Comparison of ENCODE assay signal across 8 cellular contexts in the genomic region with DNA sequence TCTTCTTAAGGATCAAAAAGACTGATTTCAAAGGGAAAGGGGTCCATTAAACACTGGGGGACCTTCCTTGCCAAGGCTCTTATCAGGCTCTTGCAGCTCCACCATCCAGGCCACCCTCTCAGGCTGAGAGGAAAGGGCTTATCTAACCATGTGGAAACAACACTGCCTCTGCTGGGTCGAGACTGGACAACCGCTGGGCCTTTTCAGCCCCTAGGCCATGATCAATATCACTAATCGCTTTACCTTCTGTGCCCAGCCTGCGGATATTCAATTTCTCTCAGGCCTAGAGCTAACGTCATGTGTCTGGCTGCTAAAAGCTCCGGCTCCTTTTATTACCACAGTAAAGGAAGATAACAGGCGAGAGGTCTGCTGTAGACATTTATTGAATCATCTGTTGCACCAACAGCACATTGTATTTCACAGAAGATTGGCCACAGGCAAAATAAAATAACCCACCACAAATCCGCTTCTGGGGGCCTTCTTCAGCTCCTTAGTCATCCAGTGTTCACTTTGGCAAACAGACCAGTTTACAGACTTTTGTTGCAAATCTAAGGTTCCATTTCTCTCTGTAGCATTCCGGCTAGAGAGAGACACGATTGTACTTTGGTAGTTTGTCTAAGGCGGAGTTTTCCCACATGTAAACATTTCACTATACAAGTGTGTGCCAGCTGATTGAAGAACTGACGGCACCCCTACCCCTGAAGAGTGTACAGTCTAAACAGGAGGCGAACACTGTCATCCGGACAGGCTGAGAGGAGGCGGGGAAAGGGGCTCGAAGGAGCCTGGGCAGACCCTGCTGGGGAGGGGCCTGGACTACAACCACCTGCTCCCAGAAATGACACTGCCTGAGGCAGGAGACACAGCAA. TPM values are rescaled to one million over a fixed set of nuclear protein-coding genes. Genes with fewer than 3 reads are reported as not detected.
A peak's percentile ranks its signal among the peaks of the same experiment; 100 is the strongest.
DNase-seq lines count a peak whose midpoint lies in the region; ATAC-seq and TF ChIP-seq lines count a peak whose summit lies in the region.

No MANE protein-coding gene starts in this region.

- H2BK15ac ChIP-seq in mesenchymal stem cell (ENCODE audit: low read depth, poor library complexity, severe bottlenecking): peak overlapping the region; percentile 76

- H3K18ac ChIP-seq in mesenchymal stem cell (ENCODE audit: low read depth in 1 of 2, low read length in 2 of 2): peak overlapping the region in 1 of 2 experiments; percentile 85

- peaks cover 11% of the 10 kb centered on the region for H3K79me1 ChIP-seq in mesenchymal stem cell (replicated peaks; ENCODE audit: low read length, poor library complexity, severe bottlenecking)

- 61% methylated on average over 16 of the region's 16 CpGs for WGBS in mesenchymal stem cell

- H3K9me3 ChIP-seq in mesenchymal stem cell (ENCODE audit: control insufficient read depth, low read length): no peaks in the 10 kb centered on the region

- H3K27ac Mint-ChIP-seq in activated CD4-positive, alpha-beta T cell treated with anti-CD3 and anti-CD28 coated beads, Interleukin-2, amount 10 ng/mL, durations not matched to agents 7 days and 5 days: no peak overlapping the region
- H3K27ac Mint-ChIP-seq in activated CD8-positive, alpha-beta T cell treated with anti-CD3 and anti-CD28 coated beads for 36 hours: no peak overlapping the region

- H3K4me3 Mint-ChIP-seq in activated CD4-positive, alpha-beta T cell treated with anti-CD3 and anti-CD28 coated beads, Interleukin-2, amount 10 ng/mL, durations not matched to agents 7 days and 5 days: no peak overlapping the region
- H3K4me3 Mint-ChIP-seq in activated CD8-positive, alpha-beta T cell treated with anti-CD3 and anti-CD28 coated beads for 36 hours: no peak overlapping the region

- no peak overlapping the region for H3K14ac ChIP-seq in mesenchymal stem cell (ENCODE audit: low read length in 2 of 2)

- H3K4me1 Mint-ChIP-seq in activated CD4-positive, alpha-beta T cell treated with anti-CD3 and anti-CD28 coated beads, Interleukin-2, amount 10 ng/mL, durations not matched to agents 7 days and 5 days: peaks cover 72% of the 10 kb centered on the region
- H3K4me1 Mint-ChIP-seq in activated CD8-positive, alpha-beta T cell treated with anti-CD3 and anti-CD28 coated beads for 36 hours (ENCODE audit: low read depth): peaks cover 36% of the 10 kb centered on the region

- H3K4me2 ChIP-seq in mesenchymal stem cell (ENCODE audit: low read length, poor library complexity, severe bottlenecking): no peak overlapping the region

- CTCF ChIA-PET in AG04449 (lab: Yijun Ruan, JAX): interaction anchor here (0.7 to 15.7 kb wide), 12 partner anchors 8 to 190 kb away, joined by 3 to 398 read pairs (median 4); partner anchors contain the start of genes ACE, CYB561, MAP3K3 and TACO1
- CTCF ChIA-PET in activated CD4-positive, alpha-beta T cell treated with anti-CD3 and anti-CD28 coated beads, Interleukin-2, amount 10 ng/mL, durations not matched to agents 7 days and 5 days (lab: Charles Lee): interaction anchor here (1.1 to 7.3 kb wide), 6 partner anchors 8 to 180 kb away, joined by 3 to 57 read pairs (median 4); partner anchors contain the start of gene CYB561
- CTCF ChIA-PET in activated CD8-positive, alpha-beta T cell treated with anti-CD3 and anti-CD28 coated beads for 36 hours (lab: Charles Lee): interaction anchor here (0.8 to 12.6 kb wide), 5 partner anchors 12 to 187 kb away, joined by 3 to 231 read pairs (median 3); partner anchors contain the start of gene ACE

- POLR2A ChIA-PET in AG04449 (lab: Yijun Ruan, JAX): interaction anchor here (0.5 kb wide), 1 partner anchor 1378 kb away, joined by 3 read pairs; no protein-coding TSS in a partner anchor
- POLR2A ChIA-PET in activated CD4-positive, alpha-beta T cell treated with anti-CD3 and anti-CD28 coated beads, Interleukin-2, amount 10 ng/mL, durations not matched to agents 7 days and 5 days (lab: Charles Lee): no interaction called here
- POLR2A ChIA-PET in activated CD8-positive, alpha-beta T cell treated with anti-CD3 and anti-CD28 coated beads for 36 hours (lab: Charles Lee): interaction anchor here (0.8 to 1.2 kb wide), 3 partner anchors 11 to 171 kb away, joined by 3 read pairs; no protein-coding TSS in a partner anchor

- no peak overlapping the region for H2AFZ ChIP-seq in mesenchymal stem cell (ENCODE audit: low read depth, low read length)

- TF ChIP-seq CTCF in AG04449 (IDR thresholded peaks at IDR 0.05; ENCODE audit: insufficient read depth, low read length, missing control alignments) (no peak), astrocyte of the spinal cord (IDR thresholded peaks at IDR 0.05; ENCODE audit: low read depth, low read length) (no peak)
- no peak for TF ChIP-seq CTCF in activated CD8-positive, alpha-beta T cell treated with anti-CD3 and anti-CD28 coated beads for 36 hours (IDR thresholded peaks at IDR 0.05)

- in situ Hi-C loops in astrocyte of the spinal cord (cut with HindIII; ENCODE audit: low sequenced_read_pairs): no loop called here

- H3K36me3 Mint-ChIP-seq in activated CD4-positive, alpha-beta T cell treated with anti-CD3 and anti-CD28 coated beads, Interleukin-2, amount 10 ng/mL, durations not matched to agents 7 days and 5 days (ENCODE audit: low read depth): peaks cover 5% of the 10 kb centered on the region
- no peaks in the 10 kb centered on the region for H3K36me3 Mint-ChIP-seq in activated CD8-positive, alpha-beta T cell treated with anti-CD3 and anti-CD28 coated beads for 36 hours (ENCODE audit: low read depth)

- ATAC-seq in GM19397 (IDR thresholded peaks at IDR 0.05; ENCODE audit: unreplicated experiment): no peak
- ATAC-seq in activated CD8-positive, alpha-beta T cell treated with anti-CD3 and anti-CD28 coated beads for 36 hours: no peak

- no peak overlapping the region for H2BK5ac ChIP-seq in mesenchymal stem cell (ENCODE audit: low read depth, low read length, poor library complexity, severe bottlenecking)

- peak overlapping the region; percentile 80 for H4K91ac ChIP-seq in mesenchymal stem cell (ENCODE audit: low read length)

- intact Hi-C loops in activated CD8-positive, alpha-beta T cell treated with anti-CD3 and anti-CD28 coated beads for 36 hours (cut with micrococcal nuclease): no loop called here

- H3K9ac ChIP-seq in mesenchymal stem cell (ENCODE audit: low read length): peak overlapping the region; percentile 84

- peaks cover 31% of the 10 kb centered on the region for H3K4me1 ChIP-seq in mesenchymal stem cell (ENCODE audit: control insufficient read depth, insufficient read depth, low read depth, low read length)

- peak overlapping the region; percentile 8 for H2BK120ac ChIP-seq in mesenchymal stem cell (ENCODE audit: low read depth, low read length)

- no peak overlapping the region for H3K27ac ChIP-seq in mesenchymal stem cell (ENCODE audit: low read length, poor library complexity, severe bottlenecking)

- DNase-seq in AG04449 (ENCODE audit: low read depth, low spot score) (peak; percentile 33), HuH-7 (ENCODE audit: low spot score) (peak; percentile 71), astrocyte of the spinal cord (ENCODE audit: low read depth, low spot score) (peak; percentile 67), mesenchymal stem cell (peak; percentile 70), pons (ENCODE audit: low spot score) (no peak)
- no peak for DNase-seq in activated CD4-positive, alpha-beta T cell treated with anti-CD3 and anti-CD28 coated beads, Interleukin-2, amount 10 ng/mL, durations not matched to agents 7 days and 5 days
- no peak for DNase-seq in activated CD8-positive, alpha-beta T cell treated with anti-CD3 and anti-CD28 coated beads for 36 hours

- H3K4me3 ChIP-seq in AG04449 (ENCODE audit: low read depth, low read length) (no peak overlapping the region), astrocyte of the spinal cord (ENCODE audit: low read depth, low read length) (no peak overlapping the region), mesenchymal stem cell (ENCODE audit: insufficient read depth in 1 of 2, low read depth in 1 of 2, low read length in 2 of 2) (no peak overlapping the region)

- no peak overlapping the region for H3K23ac ChIP-seq in mesenchymal stem cell (ENCODE audit: low read length in 2 of 2)

- peaks cover 32 to 34% of the 10 kb centered on the region in 2 experiments for H3K36me3 ChIP-seq in mesenchymal stem cell (ENCODE audit: control insufficient read depth in 1 of 2, insufficient read depth in 2 of 2, low read depth in 1 of 2, low read length in 2 of 2)

- H4K8ac ChIP-seq in mesenchymal stem cell (ENCODE audit: low read length): peak overlapping the region; percentile 80

- H2BK12ac ChIP-seq in mesenchymal stem cell (ENCODE audit: low read length in 2 of 2): peak overlapping the region; percentile 45 to 85

- no peaks in the 10 kb centered on the region for H3K27me3 Mint-ChIP-seq in activated CD4-positive, alpha-beta T cell treated with anti-CD3 and anti-CD28 coated beads, Interleukin-2, amount 10 ng/mL, durations not matched to agents 7 days and 5 days
- H3K27me3 Mint-ChIP-seq in activated CD8-positive, alpha-beta T cell treated with anti-CD3 and anti-CD28 coated beads for 36 hours: no peaks in the 10 kb centered on the region

- H3K27me3 ChIP-seq in mesenchymal stem cell (ENCODE audit: control insufficient read depth in 1 of 2, insufficient read depth in 1 of 2, low read length in 2 of 2): no peaks in the 10 kb centered on the region

- H3K9me3 Mint-ChIP-seq in activated CD4-positive, alpha-beta T cell treated with anti-CD3 and anti-CD28 coated beads, Interleukin-2, amount 10 ng/mL, durations not matched to agents 7 days and 5 days: no peaks in the 10 kb centered on the region
- no peaks in the 10 kb centered on the region for H3K9me3 Mint-ChIP-seq in activated CD8-positive, alpha-beta T cell treated with anti-CD3 and anti-CD28 coated beads for 36 hours

- H3K4ac ChIP-seq in mesenchymal stem cell (ENCODE audit: low read depth in 1 of 2, low read length in 2 of 2): peak overlapping the region; percentile 9 to 42

- no peak overlapping the region for H2AK5ac ChIP-seq in mesenchymal stem cell (ENCODE audit: low read length, severe bottlenecking)

RNA-seq across cellular contexts. Expression of gene CYB561, which starts 13.9 kb away (rescaled TPM):
- 14.4 TPM for polyA plus RNA-seq in mesenchymal stem cell (2013, experiment 1 of 2)
- polyA plus RNA-seq in mesenchymal stem cell (2013, experiment 2 of 2): 15.1 TPM
- 1 to 10 TPM; 7.9 to 9.5 TPM for total RNA-seq in activated CD4-positive, alpha-beta T cell treated with anti-CD3 and anti-CD28 coated beads, Interleukin-2, amount 10 ng/mL, durations not matched to agents 7 days and 5 days
- 1 to 10 TPM; 1.5 to 2.2 TPM for total RNA-seq in activated CD8-positive, alpha-beta T cell treated with anti-CD3 and anti-CD28 coated beads for 36 hours

RNA-seq across cellular contexts. Expression of gene ACE, which starts 44.7 kb away (rescaled TPM):
- polyA plus RNA-seq in mesenchymal stem cell (2013, experiment 1 of 2): 1.8 TPM
- polyA plus RNA-seq in mesenchymal stem cell (2013, experiment 2 of 2): 1.8 TPM
- 1 to 10 TPM; 4.1 to 5.9 TPM for total RNA-seq in activated CD4-positive, alpha-beta T cell treated with anti-CD3 and anti-CD28 coated beads, Interleukin-2, amount 10 ng/mL, durations not matched to agents 7 days and 5 days
- under 1 TPM; 0.36 to 0.51 TPM for total RNA-seq in activated CD8-positive, alpha-beta T cell treated with anti-CD3 and anti-CD28 coated beads for 36 hours

Comparison
In these comparisons a context has a peak if more than half of its experiments do, and no peak if none do; other contexts are left out.
1. DNase-seq: peak in AG04449 (single experiment), HuH-7 (single experiment), astrocyte of the spinal cord (single experiment) and mesenchymal stem cell (single experiment); none in pons (single experiment), activated CD4-positive, alpha-beta T cell treated with anti-CD3 and anti-CD28 coated beads, Interleukin-2, amount 10 ng/mL, durations not matched to agents 7 days and 5 days (single experiment) and activated CD8-positive, alpha-beta T cell treated with anti-CD3 and anti-CD28 coated beads for 36 hours (single experiment).